11 cellular contexts compared by ENCODE assay signal in genomic region chr6:42694586-42694985, GRCh38. TPM values are rescaled to one million over a fixed set of nuclear protein-coding genes. Genes with fewer than 3 reads are reported as not detected.
DNase-seq lines count a peak whose midpoint lies in the region; ATAC-seq and TF ChIP-seq lines count a peak whose summit lies in the region.
"Had no signal": no experiment of that assay in that cellular context is flagged by ENCODE, and none has a peak within 500 bp of the region (broad histone marks: within the 10 kb centered on the region; RNA-seq: fewer than 3 reads in every experiment).

No MANE protein-coding gene starts in this region.

- H3K4me3 ChIP-seq in AG04449 (ENCODE audit: low read depth, low read length) (no peak overlapping the region), brain microvascular endothelial cell (ENCODE audit: low read depth, low read length) (no peak overlapping the region)
- H3K4me3 ChIP-seq: prostate gland had no signal

- H3K27me3 ChIP-seq in brain microvascular endothelial cell (replicated peaks) = no peaks in the 10 kb centered on the region

- CTCF ChIA-PET in AG04449 (lab: Yijun Ruan, JAX) = interaction anchor here (1.3 to 8.0 kb wide), 4 partner anchors 30 to 183 kb away, joined by 4 to 83 read pairs (median 5); no protein-coding TSS in a partner anchor

- H3K4me3 Mint-ChIP-seq in osteocyte (ENCODE audit: unreplicated experiment) = no peak overlapping the region

- DNase-seq in AG04449 (ENCODE audit: low read depth, low spot score) (peak; percentile 62), HCEC 1CT (peak; percentile 52), brain microvascular endothelial cell (peak; percentile 49), myocyte (ENCODE audit: low read depth) (peak; percentile 50), osteocyte (ENCODE audit: extremely low spot score, unreplicated experiment) (no peak), left colon (no peak), NCI-H1417 (lab: John Stamatoyannopoulos, UW) (no peak)
- DNase-seq: Caco-2, KG1 had no signal

- no peaks in the 10 kb centered on the region for H3K4me1 Mint-ChIP-seq in osteocyte (ENCODE audit: unreplicated experiment)

- H3K36me3 Mint-ChIP-seq in osteocyte (ENCODE audit: unreplicated experiment) = peaks cover 28% of the 10 kb centered on the region

- intact Hi-C loops in left colon (cut with DNase I, micrococcal nuclease) = no loop called here

- H3K27ac ChIP-seq in brain microvascular endothelial cell = peak overlapping the region; percentile 41
- H3K27ac ChIP-seq: prostate gland had no signal

- H3K36me3 ChIP-seq in brain microvascular endothelial cell (replicated peaks) = peaks cover 14% of the 10 kb centered on the region

- POLR2A ChIA-PET in AG04449 (lab: Yijun Ruan, JAX) = interaction anchor here (0.7 kb wide), 1 partner anchor 327 kb away, joined by 3 read pairs; the partner anchor contains the start of gene RRP36

- no peaks in the 10 kb centered on the region for H3K27me3 Mint-ChIP-seq in osteocyte (ENCODE audit: unreplicated experiment)

- H3K27ac Mint-ChIP-seq in osteocyte (ENCODE audit: unreplicated experiment) = no peak overlapping the region

- in situ Hi-C loops in brain microvascular endothelial cell (cut with HindIII; ENCODE audit: low pct_ligation_motif_present, low sequenced_read_pairs) = no loop called here

- no peak for ATAC-seq in HG03460 (IDR thresholded peaks at IDR 0.05; ENCODE audit: unreplicated experiment)
- ATAC-seq in left colon = no peak

- no peaks in the 10 kb centered on the region for H3K9me3 Mint-ChIP-seq in osteocyte (ENCODE audit: unreplicated experiment)

- TF ChIP-seq CTCF in AG04449 (IDR thresholded peaks at IDR 0.05; ENCODE audit: insufficient read depth, low read length, missing control alignments) (no peak), brain microvascular endothelial cell (IDR thresholded peaks at IDR 0.05; ENCODE audit: low read depth, low read length, missing control alignments) (no peak), osteocyte (IDR thresholded peaks at IDR 0.05) (no peak)

RNA-seq across cellular contexts. Expression of gene PRPH2, which starts 27.8 kb away (rescaled TPM):
- total RNA-seq in myocyte (1.4 and 1.8 TPM in 2 replicates), osteocyte (not detected in 2 replicates), left colon (under 1 TPM; 0.40 to 0.67 TPM)
- 4.1 TPM for polyA plus RNA-seq in myocyte (2012)
- total RNA-seq: Caco-2 had no signal

RNA-seq across cellular contexts. Expression of gene TBCC, which starts 51.3 kb away (rescaled TPM):
- total RNA-seq in myocyte (44.3 and 45.2 TPM in 2 replicates), osteocyte (23.4 and 23.8 TPM in 2 replicates), left colon (10 to 100 TPM; 21.3 to 26.4 TPM)
- 20.9 TPM for polyA plus RNA-seq in myocyte (2012)

Comparison
In these comparisons a context has a peak if more than half of its experiments do, and no peak if none do; other contexts are left out.
1. DNase-seq: peak in AG04449 (single experiment), HCEC 1CT (single experiment), brain microvascular endothelial cell (single experiment) and myocyte (single experiment); none in osteocyte (single experiment), left colon (0 of 2) and NCI-H1417 (0 of 3).